ENCODE assay signal across 20 cellular contexts in the genomic region with DNA sequence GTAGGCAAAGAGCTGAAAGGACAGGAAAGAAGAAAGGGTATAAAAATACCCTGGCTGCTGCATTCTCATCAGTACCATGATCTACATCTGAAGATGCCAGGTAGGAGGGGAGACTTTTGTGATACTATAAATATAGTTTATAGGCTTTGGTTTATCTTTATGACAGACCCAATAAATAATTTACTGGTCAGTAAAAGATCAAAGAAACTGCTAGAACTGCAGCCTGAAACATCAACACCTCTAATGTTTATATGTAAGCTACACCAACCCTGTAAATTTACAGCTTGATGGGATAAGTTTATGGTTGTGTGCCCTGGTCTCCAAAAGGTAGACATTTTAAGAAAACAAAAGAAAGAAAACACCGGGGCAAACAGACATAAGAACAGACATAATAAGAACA.
"Had no signal": no experiment of that assay in that cellular context is flagged by ENCODE, and none has a peak within 500 bp of the region (broad histone marks: within the 10 kb centered on the region; RNA-seq: fewer than 3 reads in every experiment).

No MANE protein-coding gene starts in this region.

- H3K27me3 ChIP-seq: body of pancreas, thyroid gland had no signal

- H3K36me3 Mint-ChIP-seq: activated naive CD4-positive, alpha-beta T cell treated with anti-CD3 and anti-CD28 coated beads, Interleukin-2, amount 50 U/mL, for 24 hours; memory B cell; naive B cell had no signal

- H3K9me3 ChIP-seq: body of pancreas, thyroid gland had no signal

- ATAC-seq: body of pancreas; esophagus mucosa; stimulated activated naive CD8-positive, alpha-beta T cell treated with anti-CD3 and anti-CD28 coated beads, Interleukin-15, Interleukin-2, amounts not matched to agents 100 U/mL and 50 U/mL, for 24 hours; T-helper 17 cell had no signal

- H3K4me1 Mint-ChIP-seq: activated naive CD4-positive, alpha-beta T cell treated with anti-CD3 and anti-CD28 coated beads, Interleukin-2, amount 50 U/mL, for 24 hours; naive B cell; T-helper 17 cell had no signal

- H3K27ac Mint-ChIP-seq: activated naive CD4-positive, alpha-beta T cell treated with anti-CD3 and anti-CD28 coated beads, Interleukin-2, amount 50 U/mL, for 24 hours; dendritic cell treated with granulocyte-macrophage colony-stimulating factor and Interleukin-4, amounts not matched to agents 40 ng/mL and 50 ng/mL, for 4 days; memory B cell; naive B cell; T-helper 17 cell had no signal

- H3K4me3 ChIP-seq: body of pancreas, thyroid gland had no signal

- H3K27ac ChIP-seq: body of pancreas, thyroid gland had no signal

- FAIRE-seq: islet of Langerhans had no signal

- H3K9me3 Mint-ChIP-seq: activated naive CD4-positive, alpha-beta T cell treated with anti-CD3 and anti-CD28 coated beads, Interleukin-2, amount 50 U/mL, for 24 hours; dendritic cell treated with granulocyte-macrophage colony-stimulating factor and Interleukin-4, amounts not matched to agents 40 ng/mL and 50 ng/mL, for 4 days; memory B cell had no signal

- H3K4me3 Mint-ChIP-seq: activated naive CD4-positive, alpha-beta T cell treated with anti-CD3 and anti-CD28 coated beads, Interleukin-2, amount 50 U/mL, for 24 hours; dendritic cell treated with granulocyte-macrophage colony-stimulating factor and Interleukin-4, amounts not matched to agents 40 ng/mL and 50 ng/mL, for 4 days; memory B cell; naive B cell; T-helper 17 cell had no signal

- DNase-seq: activated CD4-positive, alpha-beta T cell treated with anti-CD3 and anti-CD28 coated beads for 1 hour; activated CD4-positive, alpha-beta T cell treated with anti-CD3 and anti-CD28 coated beads, Interleukin-2, amount 50 U/mL, for 1 hour; activated gamma-delta T cell treated with Interleukin-2 at 50 U/mL for 16 hours; activated T-cell treated with anti-CD3 and anti-CD28 coated beads, Interleukin-2, amount 50 U/mL, for 1 hour; anterior cingulate cortex; body of pancreas; effector CD4-positive, alpha-beta T cell; foreskin melanocyte; hypothalamus; naive B cell; stimulated activated CD4-positive, alpha-beta T cell treated with anti-CD3 and anti-CD28 coated beads, Interleukin-12 subunit alpha, Interleukin-12 subunit beta, amount 100 ng/mL, for 4 hours; stimulated activated CD4-positive, alpha-beta T cell treated with anti-CD3 and anti-CD28 coated beads, Interleukin-4, amount 100 ng/mL, for 4 hours; stimulated activated naive CD8-positive, alpha-beta T cell treated with anti-CD3 and anti-CD28 coated beads, Interleukin-15, Interleukin-2, amounts not matched to agents 100 U/mL and 50 U/mL, for 24 hours; T-helper 17 cell; thyroid gland had no signal

- H3K36me3 ChIP-seq: thyroid gland had no signal

- H3K4me1 ChIP-seq: body of pancreas, thyroid gland had no signal
